Comparison of ENCODE assay signal across 8 cellular contexts in the genomic region with DNA sequence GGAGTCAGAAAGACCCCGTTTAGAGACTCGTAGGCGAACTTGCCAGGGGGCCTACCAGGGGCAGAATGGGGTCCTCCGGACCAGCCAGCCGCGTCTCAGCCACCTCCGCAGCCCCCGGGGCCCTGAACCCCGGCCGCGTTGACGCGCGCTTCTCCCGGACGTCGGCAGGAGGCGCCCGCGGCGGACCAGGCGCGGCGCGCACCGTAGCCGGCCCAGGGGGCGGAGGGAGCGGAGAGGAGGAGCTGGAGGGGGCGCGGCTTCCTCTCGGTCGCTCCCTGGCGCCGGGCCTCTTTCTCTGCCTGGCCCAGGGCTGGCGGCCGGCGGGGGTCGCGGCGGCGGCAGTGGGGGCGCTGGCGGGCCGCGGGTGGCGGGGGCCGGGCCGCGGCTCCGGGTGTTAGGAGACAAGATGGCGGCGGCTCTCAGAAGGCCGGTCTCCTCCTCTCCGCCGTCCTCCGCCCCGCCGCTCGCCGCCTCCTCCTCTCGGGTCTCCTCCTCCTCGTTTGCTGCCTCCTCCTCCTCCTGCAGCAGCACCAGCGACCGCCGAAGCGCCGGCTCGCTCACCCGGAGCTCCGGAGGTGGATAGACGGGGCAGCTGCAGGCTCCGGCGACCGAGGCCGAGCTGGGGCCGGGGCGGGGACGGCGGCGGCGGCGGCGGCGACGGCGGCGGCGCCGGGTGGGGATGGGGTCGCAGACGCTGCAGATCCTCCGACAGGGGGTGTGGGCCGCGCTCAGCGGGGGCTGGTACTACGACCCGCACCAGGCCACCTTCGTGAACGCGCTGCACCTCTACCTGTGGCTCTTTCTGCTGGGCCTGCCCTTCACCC. TPM values are rescaled to one million over a fixed set of nuclear protein-coding genes. Genes with fewer than 3 reads are reported as not detected.
DNase-seq lines count a peak whose midpoint lies in the region; TF ChIP-seq lines count a peak whose summit lies in the region.

A gene (plus strand): TSS at position 288 of the 824 bp plus-strand sequence. CDS start 392 bp downstream, at position 680.

- H3K79me2 ChIP-seq in MM.1S (ENCODE audit: low read length) = peaks cover 42% of the 10 kb centered on the region

- H3K27ac ChIP-seq in MM.1S (ENCODE audit: low read length) (peak within 1 kb of the TSS; percentile 44; the same call in 1 of the 2 replicates), suprapubic skin (peak within 1 kb of the TSS; percentile 96)

- H3K36me3 ChIP-seq in HAP-1 (replicated peaks) = peaks cover 6% of the 10 kb centered on the region; the same call in 1 of the 2 replicates
- H3K36me3 ChIP-seq in MM.1S (replicated peaks; ENCODE audit: insufficient read depth, low read length) = no peaks in the 10 kb centered on the region
- no peaks in the 10 kb centered on the region for H3K36me3 ChIP-seq in suprapubic skin

- 1% methylated on average over 9 of the region's 101 CpGs for WGBS in suprapubic skin

- H3K4me3 ChIP-seq in HAP-1 (peak within 1 kb of the TSS; percentile 89), MM.1S (ENCODE audit: low read length) (peak within 1 kb of the TSS; percentile 79), suprapubic skin (peak within 1 kb of the TSS; percentile 100)

- no peak for TF ChIP-seq EP300 in suprapubic skin (IDR thresholded peaks at IDR 0.05)

- peak; percentile 23 for DNase-seq in GF-D8 (lab: John Stamatoyannopoulos, UW)
- DNase-seq in HAP-1 (ENCODE audit: low spot score in 2 of 2) = peak; percentile 80 to 92
- DNase-seq in MM.1S = peak; percentile 69
- peak; percentile 83 for DNase-seq in SK-N-DZ (ENCODE audit: low spot score)
- peak; percentile 87 for DNase-seq in activated naive CD4-positive, alpha-beta T cell treated with anti-CD3 and anti-CD28 coated beads for 36 hours
- peak; percentile 94 for DNase-seq in germinal center (ENCODE audit: low spot score)
- peak; percentile 87 for DNase-seq in occipital lobe (lab: John Stamatoyannopoulos, UW)
- peak; percentile 93 to 95 for DNase-seq in suprapubic skin (ENCODE audit: low spot score in 2 of 2)

- no peaks in the 10 kb centered on the region for H4K20me1 ChIP-seq in MM.1S (ENCODE audit: insufficient read depth, low read length)

- H3K36me3 Mint-ChIP-seq in activated naive CD4-positive, alpha-beta T cell treated with anti-CD3 and anti-CD28 coated beads for 36 hours (ENCODE audit: low read depth) = peaks cover 10% of the 10 kb centered on the region

- peaks cover 74% of the 10 kb centered on the region for H3K4me1 Mint-ChIP-seq in activated naive CD4-positive, alpha-beta T cell treated with anti-CD3 and anti-CD28 coated beads for 36 hours (ENCODE audit: low read depth)

- H3K9me3 Mint-ChIP-seq in activated naive CD4-positive, alpha-beta T cell treated with anti-CD3 and anti-CD28 coated beads for 36 hours = no peaks in the 10 kb centered on the region

- peak within 1 kb of the TSS; percentile 63; the same call in 1 of the 2 replicates for H3K9ac ChIP-seq in MM.1S (ENCODE audit: low read length)

- TF ChIP-seq CTCF in MM.1S (IDR thresholded peaks at IDR 0.05; ENCODE audit: low read length) = peak; percentile 52
- peak; percentile 49 to 92 for TF ChIP-seq CTCF in suprapubic skin (IDR thresholded peaks at IDR 0.05)

- intact Hi-C loops in activated naive CD4-positive, alpha-beta T cell treated with anti-CD3 and anti-CD28 coated beads for 36 hours (cut with micrococcal nuclease) = loop anchor here (1.0 to 5.0 kb wide), 9 partner anchors 20 to 415 kb away; a partner anchor contains a TSS

- TF ChIP-seq POLR2A in suprapubic skin (IDR thresholded peaks at IDR 0.05) = peak in 1 of 2 donors; percentile 38

- H3K27me3 Mint-ChIP-seq in activated naive CD4-positive, alpha-beta T cell treated with anti-CD3 and anti-CD28 coated beads for 36 hours (ENCODE audit: low read depth) = no peaks in the 10 kb centered on the region

- H3K27me3 ChIP-seq in HAP-1 (ENCODE audit: low read depth) (no peaks in the 10 kb centered on the region), MM.1S (replicated peaks; ENCODE audit: insufficient read depth, low read length) (no peaks in the 10 kb centered on the region), suprapubic skin (no peaks in the 10 kb centered on the region)

- H3K27ac Mint-ChIP-seq in activated naive CD4-positive, alpha-beta T cell treated with anti-CD3 and anti-CD28 coated beads for 36 hours = peak within 1 kb of the TSS; percentile 91

- no peaks in the 10 kb centered on the region for H3F3A ChIP-seq in MM.1S (ENCODE audit: insufficient read depth, low read length)

- H3K4me3 Mint-ChIP-seq in activated naive CD4-positive, alpha-beta T cell treated with anti-CD3 and anti-CD28 coated beads for 36 hours = peak within 1 kb of the TSS; percentile 81

- H2AFZ ChIP-seq in MM.1S (ENCODE audit: low read length) = peak within 1 kb of the TSS; percentile 85

- H3K9me2 ChIP-seq in MM.1S (replicated peaks; ENCODE audit: insufficient read depth, low read length) = no peaks in the 10 kb centered on the region

- CTCF ChIA-PET in activated naive CD4-positive, alpha-beta T cell treated with anti-CD3 and anti-CD28 coated beads for 36 hours (lab: Charles Lee) = interaction anchor here (0.6 to 6.7 kb wide), 26 partner anchors 10 to 883 kb away, joined by 3 to 84 read pairs (median 5); no protein-coding TSS in a partner anchor

- in situ Hi-C loops in HAP-1 (cut with MboI; ENCODE audit: low sequenced_read_pairs) = no loop called here

- H3K4me2 ChIP-seq in MM.1S (ENCODE audit: low read depth, low read length) = peak within 1 kb of the TSS; percentile 69

- H3K4me1 ChIP-seq in HAP-1 = peaks cover 29% of the 10 kb centered on the region
- no peaks in the 10 kb centered on the region for H3K4me1 ChIP-seq in MM.1S (ENCODE audit: low read length)
- peaks cover 42% of the 10 kb centered on the region for H3K4me1 ChIP-seq in suprapubic skin

- H3K9me3 ChIP-seq in HAP-1 (no peaks in the 10 kb centered on the region), MM.1S (replicated peaks; ENCODE audit: insufficient read depth, low read length) (no peaks in the 10 kb centered on the region), suprapubic skin (no peaks in the 10 kb centered on the region)

RNA-seq across cellular contexts. Expression of the gene that starts here (rescaled TPM):
- polyA plus RNA-seq in SK-N-DZ (2014; cell fraction: cytosol; rRNA removed) = 7.6 and 19.3 TPM in 2 replicates
- 14.5 and 14.7 TPM in 2 replicates for polyA plus RNA-seq in SK-N-DZ (2014; cell fraction: nucleus; rRNA removed)
- total RNA-seq in activated naive CD4-positive, alpha-beta T cell treated with anti-CD3 and anti-CD28 coated beads for 36 hours = 10 to 100 TPM; 51.9 to 63.1 TPM
- total RNA-seq in occipital lobe (191 TPM), suprapubic skin (10 to 100 TPM; 22.0 to 95.4 (median 29.7) TPM)

Comparison
In these comparisons a context has a peak if more than half of its experiments do, and no peak if none do; other contexts are left out.
1. Peak in every context shown above with its lines: DNase-seq, H3K4me3 ChIP-seq and H3K27ac ChIP-seq.
2. DNase-seq: peak in every context shown above with its lines; median percentile 94 in germinal center; 94 in suprapubic skin; 87 in activated naive CD4-positive, alpha-beta T cell treated with anti-CD3 and anti-CD28 coated beads for 36 hours; 87 in occipital lobe; 86 in HAP-1; 83 in SK-N-DZ; 69 in MM.1S; 23 in GF-D8.